1 cellular context compared by ENCODE assay signal in the genomic region with DNA sequence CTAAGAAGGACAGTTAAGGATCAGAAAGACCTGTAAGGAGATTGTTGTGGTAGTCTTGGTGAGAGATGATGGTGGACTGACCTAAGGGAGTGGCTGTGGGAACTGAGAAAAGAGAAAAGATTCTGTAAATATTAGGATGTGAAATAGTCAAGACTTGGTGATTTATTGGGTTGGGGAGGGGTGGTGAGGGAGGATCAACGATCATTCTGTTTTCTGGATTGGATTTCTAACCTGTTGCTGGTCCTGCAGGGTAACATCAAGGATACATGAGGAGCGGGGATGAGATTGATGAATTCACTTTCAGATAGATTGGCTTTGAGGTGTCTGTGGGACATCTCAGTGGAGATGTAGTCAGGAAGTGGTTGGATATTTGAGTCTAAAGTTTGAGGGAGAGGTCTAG.
TF ChIP-seq lines count a peak whose summit lies in the region.

No MANE protein-coding gene starts in this region.

TF ChIP-seq in GM12878, 131 proteins besides CTCF, POLR2A, EP300 and RAD21:
- TF ChIP-seq JUNB (IDR thresholded peaks at IDR 0.05) (no peak), FOXK2 (IDR thresholded peaks at IDR 0.05) (no peak), IKZF2 (IDR thresholded peaks at IDR 0.05) (no peak), NFXL1 (IDR thresholded peaks at IDR 0.05; ENCODE audit: borderline replicate concordance) (no peak), IKZF1 (conservative IDR thresholded peaks at IDR 0.05) (no peak), SREBF1 (IDR thresholded peaks at IDR 0.05; ENCODE audit: low read length) (no peak), STAT3 (IDR thresholded peaks at IDR 0.05; ENCODE audit: low read depth, low read length) (no peak), ZNF207 (IDR thresholded peaks at IDR 0.05; ENCODE audit: borderline replicate concordance) (no peak), IRF4 (IDR thresholded peaks at IDR 0.05; ENCODE audit: low read depth, low read length) (no peak), BMI1 (IDR thresholded peaks at IDR 0.05; ENCODE audit: borderline replicate concordance) (no peak), ZNF217 (IDR thresholded peaks at IDR 0.05) (no peak), YBX1 (IDR thresholded peaks at IDR 0.05) (no peak), ZSCAN29 (IDR thresholded peaks at IDR 0.05) (no peak), ZNF622 (IDR thresholded peaks at IDR 0.05) (no peak), WRNIP1 (IDR thresholded peaks at IDR 0.05; ENCODE audit: borderline replicate concordance, low read depth, low read length) (no peak), BHLHE40 (IDR thresholded peaks at IDR 0.05; ENCODE audit: borderline replicate concordance in 1 of 2, low read depth in 2 of 2, low read length in 1 of 2) (no peak), CBX5 (IDR thresholded peaks at IDR 0.05; ENCODE audit: low read depth) (no peak), SMAD5 (IDR thresholded peaks at IDR 0.05; ENCODE audit: low read depth) (no peak), RELA (IDR thresholded peaks at IDR 0.05; ENCODE audit: borderline replicate concordance, partially characterized antibody) (no peak)
- TF ChIP-seq, protein P1, sequence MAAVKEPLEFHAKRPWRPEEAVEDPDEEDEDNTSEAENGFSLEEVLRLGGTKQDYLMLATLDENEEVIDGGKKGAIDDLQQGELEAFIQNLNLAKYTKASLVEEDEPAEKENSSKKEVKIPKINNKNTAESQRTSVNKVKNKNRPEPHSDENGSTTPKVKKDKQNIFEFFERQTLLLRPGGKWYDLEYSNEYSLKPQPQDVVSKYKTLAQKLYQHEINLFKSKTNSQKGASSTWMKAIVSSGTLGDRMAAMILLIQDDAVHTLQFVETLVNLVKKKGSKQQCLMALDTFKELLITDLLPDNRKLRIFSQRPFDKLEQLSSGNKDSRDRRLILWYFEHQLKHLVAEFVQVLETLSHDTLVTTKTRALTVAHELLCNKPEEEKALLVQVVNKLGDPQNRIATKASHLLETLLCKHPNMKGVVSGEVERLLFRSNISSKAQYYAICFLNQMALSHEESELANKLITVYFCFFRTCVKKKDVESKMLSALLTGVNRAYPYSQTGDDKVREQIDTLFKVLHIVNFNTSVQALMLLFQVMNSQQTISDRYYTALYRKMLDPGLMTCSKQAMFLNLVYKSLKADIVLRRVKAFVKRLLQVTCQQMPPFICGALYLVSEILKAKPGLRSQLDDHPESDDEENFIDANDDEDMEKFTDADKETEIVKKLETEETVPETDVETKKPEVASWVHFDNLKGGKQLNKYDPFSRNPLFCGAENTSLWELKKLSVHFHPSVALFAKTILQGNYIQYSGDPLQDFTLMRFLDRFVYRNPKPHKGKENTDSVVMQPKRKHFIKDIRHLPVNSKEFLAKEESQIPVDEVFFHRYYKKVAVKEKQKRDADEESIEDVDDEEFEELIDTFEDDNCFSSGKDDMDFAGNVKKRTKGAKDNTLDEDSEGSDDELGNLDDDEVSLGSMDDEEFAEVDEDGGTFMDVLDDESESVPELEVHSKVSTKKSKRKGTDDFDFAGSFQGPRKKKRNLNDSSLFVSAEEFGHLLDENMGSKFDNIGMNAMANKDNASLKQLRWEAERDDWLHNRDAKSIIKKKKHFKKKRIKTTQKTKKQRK (IDR thresholded peaks at IDR 0.05; ENCODE audit: low read depth, low read length) = no peak
